In the genomic region with DNA sequence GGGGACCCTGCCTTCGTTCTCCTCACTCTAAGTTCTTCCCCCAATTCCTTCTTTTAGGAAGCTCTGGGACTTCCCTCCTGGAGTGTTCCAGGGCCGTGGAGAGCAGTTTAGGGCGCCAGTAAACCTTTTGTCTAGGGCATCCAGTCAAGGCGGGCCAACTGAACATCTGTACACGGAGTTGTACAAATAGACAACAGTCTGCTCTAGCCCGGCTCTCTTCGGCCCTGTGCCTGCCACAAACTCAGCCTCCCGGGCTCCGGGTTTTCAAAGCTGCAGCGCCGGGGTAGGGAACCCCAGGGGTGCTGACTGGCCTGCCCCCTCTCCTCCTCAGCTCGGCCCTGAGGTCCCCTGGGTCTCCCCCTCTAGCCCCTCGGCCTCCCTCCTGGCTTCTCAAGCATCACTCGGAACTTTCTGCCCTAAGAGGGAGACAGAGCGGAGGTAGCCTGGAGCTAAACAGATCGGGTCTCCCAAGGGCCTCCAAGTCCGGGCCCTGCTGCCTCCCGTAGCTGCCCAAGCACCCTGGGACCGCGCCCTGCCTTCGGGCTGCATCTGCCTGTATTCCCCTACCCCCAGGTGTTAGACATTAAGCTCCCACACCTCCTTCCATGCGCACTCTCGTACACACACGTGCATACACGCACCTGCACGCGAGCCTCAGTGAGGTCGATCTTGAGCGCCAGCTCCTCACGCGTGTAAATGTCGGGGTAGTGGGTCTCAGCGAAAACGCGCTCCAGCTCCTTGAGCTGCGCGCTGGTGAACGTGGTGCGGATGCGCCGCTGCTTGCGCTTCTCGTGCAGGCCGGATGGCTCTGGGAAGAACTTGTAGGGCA, we compare ENCODE assay signal across 8 cellular contexts. TPM values are rescaled to one million over a fixed set of nuclear protein-coding genes. Genes with fewer than 3 reads are reported as not detected.
A peak's percentile ranks its signal among the peaks of the same experiment; 100 is the strongest.
DNase-seq lines count a peak whose midpoint lies in the region; ATAC-seq lines count a peak whose summit lies in the region.

No MANE protein-coding gene starts in this region.

- H3K27ac ChIP-seq in stomach smooth muscle (ENCODE audit: low read length): no peak overlapping the region

- DNase-seq in activated CD4-positive, alpha-beta T cell treated with anti-CD3 and anti-CD28 coated beads, Interleukin-2, amount 10 ng/mL, durations not matched to agents 24 days and 14 days: no peak
- DNase-seq in activated CD4-positive, alpha-beta T cell treated with anti-CD3 and anti-CD28 coated beads for 48 hours: no peak
- peak; percentile 30 to 54 for DNase-seq in activated naive CD4-positive, alpha-beta T cell treated with anti-CD3 and anti-CD28 coated beads, Interleukin-2, amount 50 U/mL, for 72 hours (ENCODE audit: low spot score in 2 of 2)
- no peak for DNase-seq in left colon
- no peak for DNase-seq in Ammon's horn (ENCODE audit: low spot score)
- no peak for DNase-seq in activated gamma-delta T cell treated with Interleukin-2 at 50 U/mL for 16 hours
- no peak for DNase-seq in G401 (ENCODE audit: low spot score)

- H3K4me1 Mint-ChIP-seq in activated CD4-positive, alpha-beta T cell treated with anti-CD3 and anti-CD28 coated beads, Interleukin-2, amount 10 ng/mL, durations not matched to agents 24 days and 14 days: peaks cover 18% of the 10 kb centered on the region

- peak overlapping the region; percentile 78 for H3K27ac Mint-ChIP-seq in activated CD4-positive, alpha-beta T cell treated with anti-CD3 and anti-CD28 coated beads, Interleukin-2, amount 10 ng/mL, durations not matched to agents 24 days and 14 days
- H3K27ac Mint-ChIP-seq in activated naive CD4-positive, alpha-beta T cell treated with anti-CD3 and anti-CD28 coated beads, Interleukin-2, amount 50 U/mL, for 72 hours: no peak overlapping the region

- H3K36me3 ChIP-seq in stomach smooth muscle (ENCODE audit: control insufficient read depth in 2 of 2, insufficient read depth in 2 of 2, low read length in 2 of 2): peaks cover 5 to 12% of the 10 kb centered on the region in 2 donors

- peak; percentile 21 for ATAC-seq in activated naive CD4-positive, alpha-beta T cell treated with anti-CD3 and anti-CD28 coated beads, Interleukin-2, amount 50 U/mL, for 72 hours
- ATAC-seq in left colon: peak; percentile 13

- intact Hi-C loops in activated CD4-positive, alpha-beta T cell treated with anti-CD3 and anti-CD28 coated beads, Interleukin-2, amount 10 ng/mL, durations not matched to agents 24 days and 14 days (cut with micrococcal nuclease): no loop called here
- intact Hi-C loops in left colon (cut with DNase I, micrococcal nuclease): no loop called here

- H3K9me3 ChIP-seq in stomach smooth muscle (ENCODE audit: control insufficient read depth in 2 of 2, low read length in 2 of 2): no peaks in the 10 kb centered on the region

- H3K9me3 Mint-ChIP-seq in activated CD4-positive, alpha-beta T cell treated with anti-CD3 and anti-CD28 coated beads, Interleukin-2, amount 10 ng/mL, durations not matched to agents 24 days and 14 days: no peaks in the 10 kb centered on the region
- H3K9me3 Mint-ChIP-seq in activated naive CD4-positive, alpha-beta T cell treated with anti-CD3 and anti-CD28 coated beads, Interleukin-2, amount 50 U/mL, for 72 hours: no peaks in the 10 kb centered on the region

- peaks cover 37 to 38% of the 10 kb centered on the region in 2 donors for H3K27me3 ChIP-seq in stomach smooth muscle (ENCODE audit: control insufficient read depth in 1 of 2, insufficient read depth in 2 of 2, low read length in 2 of 2)

- peak overlapping the region; percentile 70 for H3K4me3 Mint-ChIP-seq in activated CD4-positive, alpha-beta T cell treated with anti-CD3 and anti-CD28 coated beads, Interleukin-2, amount 10 ng/mL, durations not matched to agents 24 days and 14 days

- H3K36me3 Mint-ChIP-seq in activated CD4-positive, alpha-beta T cell treated with anti-CD3 and anti-CD28 coated beads, Interleukin-2, amount 10 ng/mL, durations not matched to agents 24 days and 14 days (ENCODE audit: low read depth): peaks cover 27% of the 10 kb centered on the region
- H3K36me3 Mint-ChIP-seq in activated naive CD4-positive, alpha-beta T cell treated with anti-CD3 and anti-CD28 coated beads, Interleukin-2, amount 50 U/mL, for 72 hours: peaks cover 0 to 10% of the 10 kb centered on the region in 2 donors

- peaks cover 50% of the 10 kb centered on the region for H3K27me3 Mint-ChIP-seq in activated CD4-positive, alpha-beta T cell treated with anti-CD3 and anti-CD28 coated beads, Interleukin-2, amount 10 ng/mL, durations not matched to agents 24 days and 14 days

- H3K4me1 ChIP-seq in stomach smooth muscle (ENCODE audit: control insufficient read depth, insufficient read depth, low read length): peaks cover 59% of the 10 kb centered on the region

- H3K9ac ChIP-seq in stomach smooth muscle (ENCODE audit: low read length in 2 of 2): peak overlapping the region in 1 of 2 donors; percentile 28

- peak overlapping the region; percentile 36 to 61 for H3K4me3 ChIP-seq in stomach smooth muscle (ENCODE audit: low read length in 2 of 2)

- in situ Hi-C loops in G401 (cut with HindIII; ENCODE audit: low sequenced_read_pairs): no loop called here

RNA-seq across cellular contexts. Expression of a gene that starts 3.3 kb away (rescaled TPM):
- total RNA-seq in activated CD4-positive, alpha-beta T cell treated with anti-CD3 and anti-CD28 coated beads, Interleukin-2, amount 10 ng/mL, durations not matched to agents 24 days and 14 days: not detected in 2 replicates
- total RNA-seq in activated naive CD4-positive, alpha-beta T cell treated with anti-CD3 and anti-CD28 coated beads, Interleukin-2, amount 50 U/mL, for 72 hours: not detected
- under 1 TPM; 0.61 to 0.89 TPM for total RNA-seq in left colon
- total RNA-seq in G401 (2014; rRNA removed; shearing (Covaris generic)): not detected in 2 replicates

RNA-seq across cellular contexts. Expression of a gene that starts 16.1 kb away (rescaled TPM):
- 123 and 144 TPM in 2 replicates for total RNA-seq in activated CD4-positive, alpha-beta T cell treated with anti-CD3 and anti-CD28 coated beads, Interleukin-2, amount 10 ng/mL, durations not matched to agents 24 days and 14 days
- total RNA-seq in activated naive CD4-positive, alpha-beta T cell treated with anti-CD3 and anti-CD28 coated beads, Interleukin-2, amount 50 U/mL, for 72 hours: 100 to 1,000 TPM in 1 of 2 donors, 10 to 100 TPM in 1; 97.0 to 132 TPM
- 100 to 1,000 TPM; 120 to 142 TPM for total RNA-seq in left colon
- 53.0 and 60.1 TPM in 2 replicates for total RNA-seq in G401 (2014; rRNA removed; shearing (Covaris generic))

RNA-seq across cellular contexts. Expression of a gene that starts 24.1 kb away (rescaled TPM):
- total RNA-seq in activated CD4-positive, alpha-beta T cell treated with anti-CD3 and anti-CD28 coated beads, Interleukin-2, amount 10 ng/mL, durations not matched to agents 24 days and 14 days: not detected in 2 replicates
- total RNA-seq in activated naive CD4-positive, alpha-beta T cell treated with anti-CD3 and anti-CD28 coated beads, Interleukin-2, amount 50 U/mL, for 72 hours: not detected
- 10 to 100 TPM in 1 of 2 donors, 1 to 10 TPM in 1; 4.8 to 23.5 TPM for total RNA-seq in left colon
- not detected in 2 replicates for total RNA-seq in G401 (2014; rRNA removed; shearing (Covaris generic))

RNA-seq across cellular contexts. Expression of a gene that starts 48.7 kb away (rescaled TPM):
- total RNA-seq in activated CD4-positive, alpha-beta T cell treated with anti-CD3 and anti-CD28 coated beads, Interleukin-2, amount 10 ng/mL, durations not matched to agents 24 days and 14 days: not detected in 2 replicates
- not detected for total RNA-seq in activated naive CD4-positive, alpha-beta T cell treated with anti-CD3 and anti-CD28 coated beads, Interleukin-2, amount 50 U/mL, for 72 hours
- not detected for total RNA-seq in left colon
- total RNA-seq in G401 (2014; rRNA removed; shearing (Covaris generic)): 1.4 TPM in 1 of 2 replicates, not detected in the other

Comparison
In these comparisons a context has a peak if more than half of its experiments do, and no peak if none do; other contexts are left out.
1. DNase-seq: peak in activated naive CD4-positive, alpha-beta T cell treated with anti-CD3 and anti-CD28 coated beads, Interleukin-2, amount 50 U/mL, for 72 hours (2 of 2); none in activated CD4-positive, alpha-beta T cell treated with anti-CD3 and anti-CD28 coated beads, Interleukin-2, amount 10 ng/mL, durations not matched to agents 24 days and 14 days (single experiment), activated CD4-positive, alpha-beta T cell treated with anti-CD3 and anti-CD28 coated beads for 48 hours (single experiment), left colon (0 of 2), Ammon's horn (single experiment), activated gamma-delta T cell treated with Interleukin-2 at 50 U/mL for 16 hours (single experiment) and G401 (single experiment).